In the genomic region with DNA sequence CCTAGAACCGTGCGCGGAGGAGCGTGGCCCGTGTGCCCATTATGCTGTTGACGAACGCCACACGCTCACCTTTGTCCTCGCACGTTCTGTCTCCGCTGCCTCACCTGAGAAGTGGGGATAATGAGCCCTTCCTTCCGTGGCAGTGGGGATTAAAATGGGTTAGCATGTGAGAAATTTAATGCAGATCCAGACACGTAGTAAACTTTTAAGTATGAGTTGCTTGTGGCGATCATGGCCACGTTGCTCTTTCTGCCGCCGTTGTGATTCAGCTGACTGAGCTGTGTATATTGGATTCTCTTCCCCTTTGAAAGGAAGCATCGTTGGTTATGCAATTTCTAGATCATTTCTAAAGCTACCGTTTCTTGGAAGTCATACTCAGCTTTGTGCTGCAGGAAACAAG, we compare ENCODE assay signal across 12 cellular contexts. TPM values are rescaled to one million over a fixed set of nuclear protein-coding genes. Genes with fewer than 3 reads are reported as not detected.
DNase-seq lines count a peak whose midpoint lies in the region; ATAC-seq and TF ChIP-seq lines count a peak whose summit lies in the region.
"Had no signal": no experiment of that assay in that cellular context is flagged by ENCODE, and none has a peak within 500 bp of the region (broad histone marks: within the 10 kb centered on the region; RNA-seq: fewer than 3 reads in every experiment).

No MANE protein-coding gene starts in this region.

- 90 to 93% methylated on average over 19 of the region's 19 CpGs for WGBS in heart right ventricle, 2 donors

- H3K9me3 ChIP-seq in heart right ventricle: no peaks in the 10 kb centered on the region

- DNase-seq in activated CD4-positive, alpha-beta T cell treated with anti-CD3 and anti-CD28 coated beads for 36 hours: peak; percentile 59
- DNase-seq in activated CD4-positive, alpha-beta T cell treated with anti-CD3 and anti-CD28 coated beads for 48 hours: no peak
- DNase-seq in WTC11 (ENCODE audit: low spot score) (no peak), heart right ventricle (no peak), D341Med (ENCODE audit: low spot score) (no peak)
- no peak for DNase-seq in stimulated activated naive CD8-positive, alpha-beta T cell treated with anti-CD3 and anti-CD28 coated beads, Interleukin-15, amount 100 ng/mL, for 72 hours
- DNase-seq: activated CD8-positive, alpha-beta memory T cell treated with anti-CD3 and anti-CD28 coated beads, Interleukin-2, amount 50 U/mL, for 48 hours; cortex of kidney; SW 1271 had no signal

- H3K27me3 ChIP-seq in heart right ventricle: no peaks in the 10 kb centered on the region

- peaks cover 47% of the 10 kb centered on the region for H3K36me3 Mint-ChIP-seq in activated CD4-positive, alpha-beta T cell treated with anti-CD3 and anti-CD28 coated beads for 36 hours (ENCODE audit: low read depth)
- H3K36me3 Mint-ChIP-seq in WTC11: peaks cover 19% of the 10 kb centered on the region

- peaks cover 0 to 28% (median 12%) of the 10 kb centered on the region in 9 donors for H3K36me3 ChIP-seq in heart right ventricle

- no peaks in the 10 kb centered on the region for H3K27me3 Mint-ChIP-seq in activated CD4-positive, alpha-beta T cell treated with anti-CD3 and anti-CD28 coated beads for 36 hours
- no peaks in the 10 kb centered on the region for H3K27me3 Mint-ChIP-seq in WTC11 (ENCODE audit: low read depth)
- H3K27me3 Mint-ChIP-seq in stimulated activated naive CD8-positive, alpha-beta T cell treated with anti-CD3 and anti-CD28 coated beads, Interleukin-15, amount 100 ng/mL, for 72 hours: no peaks in the 10 kb centered on the region
- H3K27me3 Mint-ChIP-seq: stimulated activated memory B cell treated with anti-CD40 and anti-IgM and Interleukin-4, amounts not matched to agents 10 μg/mL and 1 μg/mL and 100 μg/mL, for 72 hours had no signal

- peak overlapping the region; percentile 33 for H3K4me3 Mint-ChIP-seq in activated CD4-positive, alpha-beta T cell treated with anti-CD3 and anti-CD28 coated beads for 36 hours
- H3K4me3 Mint-ChIP-seq in WTC11: no peak overlapping the region
- peak overlapping the region; percentile 61 to 74 for H3K4me3 Mint-ChIP-seq in stimulated activated naive CD8-positive, alpha-beta T cell treated with anti-CD3 and anti-CD28 coated beads, Interleukin-15, amount 100 ng/mL, for 72 hours
- H3K4me3 Mint-ChIP-seq: stimulated activated memory B cell treated with anti-CD40 and anti-IgM and Interleukin-4, amounts not matched to agents 10 μg/mL and 1 μg/mL and 100 μg/mL, for 72 hours had no signal

- TF ChIP-seq CTCF in WTC11 (IDR thresholded peaks at IDR 0.05) (no peak), heart right ventricle (IDR thresholded peaks at IDR 0.05) (no peak)

- CTCF ChIA-PET in activated CD4-positive, alpha-beta T cell treated with anti-CD3 and anti-CD28 coated beads for 36 hours (lab: Charles Lee): interaction anchor here (0.5 to 1.5 kb wide), 9 partner anchors 9 to 206 kb away, joined by 3 to 8 read pairs (median 4); no protein-coding TSS in a partner anchor
- CTCF ChIA-PET in WTC11 (lab: Charles Lee): interaction anchor here (1.2 to 1.5 kb wide), 2 partner anchors 16 to 142 kb away, joined by 3 read pairs; a partner anchor contains a TSS

- intact Hi-C loops in activated CD4-positive, alpha-beta T cell treated with anti-CD3 and anti-CD28 coated beads for 36 hours (cut with DNase I, micrococcal nuclease): loop anchor here in 1 of 2 experiments (2.0 kb wide), 1 partner anchor 15 kb away; no protein-coding TSS in a partner anchor
- intact Hi-C loops in heart right ventricle (cut with DNase I): no loop called here

- no peaks in the 10 kb centered on the region for H3K9me3 Mint-ChIP-seq in activated CD4-positive, alpha-beta T cell treated with anti-CD3 and anti-CD28 coated beads for 36 hours (ENCODE audit: low read depth)
- H3K9me3 Mint-ChIP-seq in WTC11: no peaks in the 10 kb centered on the region
- no peaks in the 10 kb centered on the region for H3K9me3 Mint-ChIP-seq in stimulated activated naive CD8-positive, alpha-beta T cell treated with anti-CD3 and anti-CD28 coated beads, Interleukin-15, amount 100 ng/mL, for 72 hours
- H3K9me3 Mint-ChIP-seq: stimulated activated memory B cell treated with anti-CD40 and anti-IgM and Interleukin-4, amounts not matched to agents 10 μg/mL and 1 μg/mL and 100 μg/mL, for 72 hours had no signal

- peak overlapping the region in 1 of 10 donors; percentile 20 for H3K4me3 ChIP-seq in heart right ventricle

- H3K27ac ChIP-seq in heart right ventricle: peak overlapping the region in 6 of 10 donors; percentile 2 to 91 (median 24)

- peaks cover 3 to 88% (median 48%) of the 10 kb centered on the region in 9 donors for H3K4me1 ChIP-seq in heart right ventricle

- ATAC-seq in activated CD4-positive, alpha-beta T cell treated with anti-CD3 and anti-CD28 coated beads for 36 hours: peak; percentile 57
- no peak for ATAC-seq in WTC11
- peak in 4 of 8 donors; percentile 3 to 57 (median 34) for ATAC-seq in heart right ventricle
- peak; percentile 29 for ATAC-seq in stimulated activated naive CD8-positive, alpha-beta T cell treated with anti-CD3 and anti-CD28 coated beads, Interleukin-15, amount 100 ng/mL, for 72 hours
- no peak for ATAC-seq in GM19035 (IDR thresholded peaks at IDR 0.05; ENCODE audit: unreplicated experiment)
- no peak for ATAC-seq in GM18517 (IDR thresholded peaks at IDR 0.05; ENCODE audit: unreplicated experiment)

- POLR2A ChIA-PET in activated CD4-positive, alpha-beta T cell treated with anti-CD3 and anti-CD28 coated beads for 36 hours (lab: Charles Lee): no interaction called here
- POLR2A ChIA-PET in WTC11 (lab: Charles Lee): no interaction called here

- H3K27ac Mint-ChIP-seq in activated CD4-positive, alpha-beta T cell treated with anti-CD3 and anti-CD28 coated beads for 36 hours: peak overlapping the region; percentile 78
- peak overlapping the region; percentile 11; the same call in 1 of the 2 replicates for H3K27ac Mint-ChIP-seq in WTC11
- peak overlapping the region; percentile 16 to 51 for H3K27ac Mint-ChIP-seq in stimulated activated naive CD8-positive, alpha-beta T cell treated with anti-CD3 and anti-CD28 coated beads, Interleukin-15, amount 100 ng/mL, for 72 hours

- peaks cover 66% of the 10 kb centered on the region for H3K4me1 Mint-ChIP-seq in activated CD4-positive, alpha-beta T cell treated with anti-CD3 and anti-CD28 coated beads for 36 hours
- H3K4me1 Mint-ChIP-seq in WTC11: peaks cover 21% of the 10 kb centered on the region
- peaks cover 78% of the 10 kb centered on the region for H3K4me1 Mint-ChIP-seq in stimulated activated naive CD8-positive, alpha-beta T cell treated with anti-CD3 and anti-CD28 coated beads, Interleukin-15, amount 100 ng/mL, for 72 hours

TF ChIP-seq in WTC11, 78 proteins besides CTCF, POLR2A, EP300 and RAD21:
- TF ChIP-seq, protein P1, sequence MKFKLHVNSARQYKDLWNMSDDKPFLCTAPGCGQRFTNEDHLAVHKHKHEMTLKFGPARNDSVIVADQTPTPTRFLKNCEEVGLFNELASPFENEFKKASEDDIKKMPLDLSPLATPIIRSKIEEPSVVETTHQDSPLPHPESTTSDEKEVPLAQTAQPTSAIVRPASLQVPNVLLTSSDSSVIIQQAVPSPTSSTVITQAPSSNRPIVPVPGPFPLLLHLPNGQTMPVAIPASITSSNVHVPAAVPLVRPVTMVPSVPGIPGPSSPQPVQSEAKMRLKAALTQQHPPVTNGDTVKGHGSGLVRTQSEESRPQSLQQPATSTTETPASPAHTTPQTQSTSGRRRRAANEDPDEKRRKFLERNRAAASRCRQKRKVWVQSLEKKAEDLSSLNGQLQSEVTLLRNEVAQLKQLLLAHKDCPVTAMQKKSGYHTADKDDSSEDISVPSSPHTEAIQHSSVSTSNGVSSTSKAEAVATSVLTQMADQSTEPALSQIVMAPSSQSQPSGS (CRISPR knock-in tag; IDR thresholded peaks at IDR 0.05; ENCODE audit: borderline replicate concordance, low read depth): no peak
- TF ChIP-seq TEAD1 (CRISPR knock-in tag; IDR thresholded peaks at IDR 0.05) (no peak), ZNF232 (CRISPR knock-in tag; IDR thresholded peaks at IDR 0.05) (no peak), CBFB (CRISPR knock-in tag; IDR thresholded peaks at IDR 0.05; ENCODE audit: low read depth) (no peak), SMAD4 (CRISPR knock-in tag; IDR thresholded peaks at IDR 0.05) (no peak)
- TF ChIP-seq, protein P2, sequence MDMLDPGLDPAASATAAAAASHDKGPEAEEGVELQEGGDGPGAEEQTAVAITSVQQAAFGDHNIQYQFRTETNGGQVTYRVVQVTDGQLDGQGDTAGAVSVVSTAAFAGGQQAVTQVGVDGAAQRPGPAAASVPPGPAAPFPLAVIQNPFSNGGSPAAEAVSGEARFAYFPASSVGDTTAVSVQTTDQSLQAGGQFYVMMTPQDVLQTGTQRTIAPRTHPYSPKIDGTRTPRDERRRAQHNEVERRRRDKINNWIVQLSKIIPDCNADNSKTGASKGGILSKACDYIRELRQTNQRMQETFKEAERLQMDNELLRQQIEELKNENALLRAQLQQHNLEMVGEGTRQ (CRISPR knock-in tag; IDR thresholded peaks at IDR 0.05): no peak

RNA-seq across cellular contexts. Expression of a gene that starts 16.5 kb away (rescaled TPM):
- total RNA-seq in activated CD4-positive, alpha-beta T cell treated with anti-CD3 and anti-CD28 coated beads for 36 hours: 10 to 100 TPM; 36.7 to 44.0 TPM
- total RNA-seq in WTC11 (2021): 42.4 to 45.1 TPM (median 43.4 TPM) in 3 replicates
- total RNA-seq in heart right ventricle: 10 to 100 TPM; 31.5 to 43.7 (median 33.5) TPM
- polyA plus RNA-seq in heart right ventricle: 10 to 100 TPM; 10.5 to 14.2 TPM

Comparison
In these comparisons a context has a peak if more than half of its experiments do, and no peak if none do; other contexts are left out.
1. ATAC-seq: peak in activated CD4-positive, alpha-beta T cell treated with anti-CD3 and anti-CD28 coated beads for 36 hours (single experiment) and stimulated activated naive CD8-positive, alpha-beta T cell treated with anti-CD3 and anti-CD28 coated beads, Interleukin-15, amount 100 ng/mL, for 72 hours (single experiment); none in WTC11 (single experiment), GM19035 (single experiment) and GM18517 (single experiment).
2. H3K27ac Mint-ChIP-seq: peak in every context shown above with its lines; median percentile 78 in activated CD4-positive, alpha-beta T cell treated with anti-CD3 and anti-CD28 coated beads for 36 hours; 34 in stimulated activated naive CD8-positive, alpha-beta T cell treated with anti-CD3 and anti-CD28 coated beads, Interleukin-15, amount 100 ng/mL, for 72 hours; 11 in WTC11.